15 cellular contexts compared by ENCODE assay signal in the genomic region with DNA sequence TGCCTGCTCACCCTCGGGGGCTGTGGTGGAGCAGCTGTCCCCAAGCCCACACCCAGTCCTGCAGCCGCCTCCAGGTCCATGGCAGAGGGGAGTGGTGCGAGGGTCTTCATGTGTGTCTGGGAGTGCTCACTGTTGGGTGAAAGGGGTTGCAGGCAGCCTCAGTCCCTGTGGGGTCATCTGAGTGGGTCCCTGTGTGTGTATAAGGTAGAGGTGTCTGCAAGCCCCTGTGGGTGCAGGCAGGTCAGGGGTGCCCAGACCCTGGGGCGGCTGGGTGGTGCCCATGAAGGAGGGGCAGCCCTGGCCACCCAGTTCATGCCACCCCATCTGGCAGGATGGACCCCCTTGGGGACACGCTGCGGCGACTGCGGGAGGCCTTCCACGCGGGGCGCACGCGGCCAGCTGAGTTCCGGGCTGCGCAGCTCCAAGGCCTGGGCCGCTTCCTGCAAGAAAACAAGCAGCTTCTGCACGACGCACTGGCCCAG. TPM values are rescaled to one million over a fixed set of nuclear protein-coding genes. Genes with fewer than 3 reads are reported as not detected.
DNase-seq lines count a peak whose midpoint lies in the region; TF ChIP-seq lines count a peak whose summit lies in the region.
"Had no signal": no experiment of that assay in that cellular context is flagged by ENCODE, and none has a peak within 500 bp of the region (broad histone marks: within the 10 kb centered on the region; RNA-seq: fewer than 3 reads in every experiment).

No MANE protein-coding gene starts in this region.

- no peak overlapping the region for H3K14ac ChIP-seq in mesenchymal stem cell (ENCODE audit: low read length in 2 of 2)

- peak overlapping the region; percentile 61 for H2AK5ac ChIP-seq in mesenchymal stem cell (ENCODE audit: low read length, severe bottlenecking)

- H2BK15ac ChIP-seq in mesenchymal stem cell (ENCODE audit: low read depth, poor library complexity, severe bottlenecking), result no peak overlapping the region

- H2BK12ac ChIP-seq in mesenchymal stem cell (ENCODE audit: low read length in 2 of 2), result peak overlapping the region in 1 of 2 experiments; percentile 99

- H3K36me3 ChIP-seq in NT2/D1 (ENCODE audit: insufficient read depth, insufficient read length, low read length) (no peaks in the 10 kb centered on the region), colonic mucosa (no peaks in the 10 kb centered on the region), mesenchymal stem cell (ENCODE audit: control insufficient read depth in 1 of 2, insufficient read depth in 2 of 2, low read depth in 1 of 2, low read length in 2 of 2) (peaks cover 5 to 11% of the 10 kb centered on the region in 2 experiments), tibial nerve (peaks cover 0 to 17% (median 0%) of the 10 kb centered on the region in 3 donors)
- H3K36me3 ChIP-seq: BE2C, gastrocnemius medialis had no signal

- peak overlapping the region; percentile 97 for H4K91ac ChIP-seq in mesenchymal stem cell (ENCODE audit: low read length)

- H3K79me1 ChIP-seq in mesenchymal stem cell (replicated peaks; ENCODE audit: low read length, poor library complexity, severe bottlenecking), result peaks cover 12% of the 10 kb centered on the region

- H3K4ac ChIP-seq in mesenchymal stem cell (ENCODE audit: low read depth in 1 of 2, low read length in 2 of 2), result no peak overlapping the region

- no peak overlapping the region for H3K23ac ChIP-seq in mesenchymal stem cell (ENCODE audit: low read length in 2 of 2)

- peak overlapping the region; percentile 62 for H2BK120ac ChIP-seq in mesenchymal stem cell (ENCODE audit: low read depth, low read length)

- DNase-seq in NT2/D1 (ENCODE audit: low read depth, low spot score) (no peak), colonic mucosa (no peak), mesenchymal stem cell (no peak), tibial nerve (ENCODE audit: low spot score in 2 of 2) (no peak), DMS53 (lab: John Stamatoyannopoulos, UW) (no peak), foreskin fibroblast (no peak), RPMI8226 (no peak), EL (no peak)
- DNase-seq: activated CD4-positive, alpha-beta memory T cell treated with anti-CD3 and anti-CD28 coated beads, Interleukin-2, amount 10 ng/mL, durations not matched to agents 7 days and 5 days; BE2C; central memory CD4-positive, alpha-beta T cell; gastrocnemius medialis; naive thymus-derived CD4-positive, alpha-beta T cell; NCI-H524 treated with DMSO at 0.1 percent for 48 hours had no signal

- no peak overlapping the region for H3K4me2 ChIP-seq in mesenchymal stem cell (ENCODE audit: low read length, poor library complexity, severe bottlenecking)

- H3K9ac ChIP-seq in NT2/D1 (ENCODE audit: insufficient read length, low read depth) (peak overlapping the region; percentile 46), colonic mucosa (ENCODE audit: low read depth in 2 of 2, low read length in 2 of 2) (peak overlapping the region in 1 of 2 donors; percentile 8), mesenchymal stem cell (ENCODE audit: low read length) (no peak overlapping the region)

- peaks cover 61% of the 10 kb centered on the region for H3K4me1 ChIP-seq in NT2/D1 (ENCODE audit: insufficient read depth, insufficient read length)
- H3K4me1 ChIP-seq in colonic mucosa, result peaks cover 7% of the 10 kb centered on the region
- peaks cover 65% of the 10 kb centered on the region for H3K4me1 ChIP-seq in mesenchymal stem cell (ENCODE audit: control insufficient read depth, insufficient read depth, low read depth, low read length)
- peaks cover 0 to 97% (median 65%) of the 10 kb centered on the region in 4 donors for H3K4me1 ChIP-seq in tibial nerve

- no peaks in the 10 kb centered on the region for H3K27me3 ChIP-seq in NT2/D1 (ENCODE audit: insufficient read depth, insufficient read length)
- no peaks in the 10 kb centered on the region for H3K27me3 ChIP-seq in colonic mucosa
- H3K27me3 ChIP-seq in mesenchymal stem cell (ENCODE audit: control insufficient read depth in 1 of 2, insufficient read depth in 1 of 2, low read length in 2 of 2), result no peaks in the 10 kb centered on the region
- H3K27me3 ChIP-seq in tibial nerve, result no peaks in the 10 kb centered on the region
- H3K27me3 ChIP-seq: BE2C, gastrocnemius medialis had no signal

- no peak overlapping the region for H2BK5ac ChIP-seq in mesenchymal stem cell (ENCODE audit: low read depth, low read length, poor library complexity, severe bottlenecking)

- TF ChIP-seq POLR2A in tibial nerve (IDR thresholded peaks at IDR 0.05), result no peak

- 90% methylated on average over 18 of the region's 18 CpGs for WGBS in mesenchymal stem cell
- WGBS in tibial nerve, 2 donors, result 70 to 96% methylated on average over 2 to 15 of the region's 18 CpGs

- H3K27ac ChIP-seq in colonic mucosa (peak overlapping the region; percentile 55), mesenchymal stem cell (ENCODE audit: low read length, poor library complexity, severe bottlenecking) (no peak overlapping the region), tibial nerve (peak overlapping the region; percentile 93 to 98 (median 96))
- H3K27ac ChIP-seq: gastrocnemius medialis, psoas muscle had no signal

- H2AFZ ChIP-seq in mesenchymal stem cell (ENCODE audit: low read depth, low read length), result no peak overlapping the region

- intact Hi-C loops in colonic mucosa (cut with DNase I), result no loop called here

- no peak for TF ChIP-seq CTCF in colonic mucosa (IDR thresholded peaks at IDR 0.05)
- no peak for TF ChIP-seq CTCF in tibial nerve (IDR thresholded peaks at IDR 0.05)
- no peak for TF ChIP-seq CTCF in foreskin fibroblast (IDR thresholded peaks at IDR 0.05; ENCODE audit: low read depth, low read length)

- H3K4me3 ChIP-seq in NT2/D1 (ENCODE audit: insufficient read length, low read depth), result no peak overlapping the region
- no peak overlapping the region for H3K4me3 ChIP-seq in colonic mucosa
- H3K4me3 ChIP-seq in mesenchymal stem cell (ENCODE audit: insufficient read depth in 1 of 2, low read depth in 1 of 2, low read length in 2 of 2), result no peak overlapping the region
- H3K4me3 ChIP-seq in tibial nerve, result no peak overlapping the region
- no peak overlapping the region for H3K4me3 ChIP-seq in foreskin fibroblast (ENCODE audit: low read depth in 1 of 2, low read length in 2 of 2)
- H3K4me3 ChIP-seq: gastrocnemius medialis, psoas muscle had no signal

- H3K18ac ChIP-seq in mesenchymal stem cell (ENCODE audit: low read depth in 1 of 2, low read length in 2 of 2), result peak overlapping the region; percentile 49 to 93

- H3K9me3 ChIP-seq in NT2/D1 (ENCODE audit: insufficient read depth, low read length), result no peaks in the 10 kb centered on the region
- no peaks in the 10 kb centered on the region for H3K9me3 ChIP-seq in colonic mucosa
- H3K9me3 ChIP-seq in mesenchymal stem cell (ENCODE audit: control insufficient read depth, low read length), result no peaks in the 10 kb centered on the region
- no peaks in the 10 kb centered on the region for H3K9me3 ChIP-seq in tibial nerve
- H3K9me3 ChIP-seq: BE2C, gastrocnemius medialis, psoas muscle had no signal

- no peak for TF ChIP-seq EP300 in tibial nerve (IDR thresholded peaks at IDR 0.05)

- H4K8ac ChIP-seq in mesenchymal stem cell (ENCODE audit: low read length), result peak overlapping the region; percentile 66

RNA-seq across cellular contexts. Expression of gene ALDH3B1, which starts 4.9 kb away (rescaled TPM):
- total RNA-seq in colonic mucosa (10 to 100 TPM; 17.7 to 18.8 TPM), tibial nerve (100 to 1,000 TPM in 1 of 4 donors, 10 to 100 TPM in 3; 80.4 to 137 (median 91.8) TPM)
- polyA plus RNA-seq in mesenchymal stem cell (2013, experiment 1 of 2), result 22.4 TPM
- polyA plus RNA-seq in mesenchymal stem cell (2013, experiment 2 of 2), result 22.5 TPM
- total RNA-seq: activated CD4-positive, alpha-beta memory T cell treated with anti-CD3 and anti-CD28 coated beads, Interleukin-2, amount 10 ng/mL, durations not matched to agents 7 days and 5 days had no signal

RNA-seq across cellular contexts. Expression of gene UNC93B1, which starts 11.1 kb away (rescaled TPM):
- total RNA-seq in colonic mucosa (10 to 100 TPM; 46.3 to 55.4 TPM), tibial nerve (10 to 100 TPM; 43.5 to 75.9 (median 44.2) TPM)
- polyA plus RNA-seq in mesenchymal stem cell (2013, experiment 1 of 2), result 12.1 TPM
- 11.5 TPM for polyA plus RNA-seq in mesenchymal stem cell (2013, experiment 2 of 2)

RNA-seq across cellular contexts. Expression of gene NDUFS8, which starts 15.5 kb away (rescaled TPM):
- total RNA-seq in colonic mucosa, result 100 to 1,000 TPM; 149 to 247 TPM
- 104 TPM for polyA plus RNA-seq in mesenchymal stem cell (2013, experiment 1 of 2)
- polyA plus RNA-seq in mesenchymal stem cell (2013, experiment 2 of 2), result 106 TPM
- total RNA-seq in tibial nerve, result 100 to 1,000 TPM; 143 to 205 (median 180) TPM

RNA-seq across cellular contexts. Expression of gene TCIRG1, which starts 23.8 kb away (rescaled TPM):
- 100 to 1,000 TPM; 133 to 246 TPM for total RNA-seq in colonic mucosa
- 84.2 TPM for polyA plus RNA-seq in mesenchymal stem cell (2013, experiment 1 of 2)
- 79.4 TPM for polyA plus RNA-seq in mesenchymal stem cell (2013, experiment 2 of 2)
- 100 to 1,000 TPM; 142 to 439 (median 183) TPM for total RNA-seq in tibial nerve

Comparison
In these comparisons a context has a peak if more than half of its experiments do, and no peak if none do; other contexts are left out.
1. RNA of gene ALDH3B1, which starts 4.9 kb away (total RNA-seq): 80.4 to 137 TPM in tibial nerve; 17.7 to 18.8 TPM in colonic mucosa; every median in the first group is over 4 times any median in the second.